Comparison of ENCODE assay signal across 1 cellular context in genomic region chr6:116059713-116060571, GRCh38.
TF ChIP-seq lines count a peak whose summit lies in the region.

No MANE protein-coding gene starts in this region.

TF ChIP-seq in GM23338, 12 proteins besides CTCF, POLR2A, EP300 and RAD21 (continued from another document):
- no peak for TF ChIP-seq REST (IDR thresholded peaks at IDR 0.05; ENCODE audit: unreplicated experiment)
- TF ChIP-seq POLR2AphosphoS5 (IDR thresholded peaks at IDR 0.05; ENCODE audit: low read depth), result no peak
- no peak for TF ChIP-seq EZH2phosphoT487 (IDR thresholded peaks at IDR 0.05; ENCODE audit: unreplicated experiment)
- no peak for TF ChIP-seq NANOG (IDR thresholded peaks at IDR 0.05; ENCODE audit: borderline replicate concordance)
